ENCODE assay signal across 1 cellular context in genomic region chr1:28368608-28369007, GRCh38.
TF ChIP-seq lines count a peak whose summit lies in the region.

No MANE protein-coding gene starts in this region.

TF ChIP-seq in HEK293, 187 proteins besides CTCF, POLR2A, EP300 and RAD21:
- TF ChIP-seq ZNF121 (tag by site-specific recombination; IDR thresholded peaks at IDR 0.05): peak; percentile 98
TF ChIP-seq in HEK293: peak in this region for 1; not testable (repeated sequence) for 186.
